Comparison of ENCODE assay signal across 28 cellular contexts in genomic region chr1:69441496-69441895, GRCh38.
"Had no signal": no experiment of that assay in that cellular context is flagged by ENCODE, and none has a peak within 500 bp of the region (broad histone marks: within the 10 kb centered on the region; RNA-seq: fewer than 3 reads in every experiment).

No MANE protein-coding gene starts in this region.

- H3K9me3 Mint-ChIP-seq: activated naive CD4-positive, alpha-beta T cell treated with anti-CD3 and anti-CD28 coated beads for 36 hours had no signal

- H3K4me3 Mint-ChIP-seq: activated CD4-positive, alpha-beta memory T cell treated with anti-CD3 and anti-CD28 coated beads, Interleukin-2, amount 10 ng/mL, durations not matched to agents 7 days and 5 days; activated CD4-positive, alpha-beta T cell treated with anti-CD3 and anti-CD28 coated beads for 36 hours; activated naive CD4-positive, alpha-beta T cell treated with anti-CD3 and anti-CD28 coated beads for 36 hours; activated naive CD8-positive, alpha-beta T cell; activated T-helper 17 cell treated with anti-CD3 and anti-CD28 coated beads, Interleukin-2, amount 50 U/mL, for 72 hours; IgD-negative memory B cell; T-cell had no signal

- H3K27ac Mint-ChIP-seq: activated CD4-positive, alpha-beta memory T cell treated with anti-CD3 and anti-CD28 coated beads, Interleukin-2, amount 10 ng/mL, durations not matched to agents 7 days and 5 days; activated CD4-positive, alpha-beta T cell treated with anti-CD3 and anti-CD28 coated beads for 36 hours; activated naive CD4-positive, alpha-beta T cell treated with anti-CD3 and anti-CD28 coated beads for 36 hours; activated naive CD8-positive, alpha-beta T cell; activated T-helper 17 cell treated with anti-CD3 and anti-CD28 coated beads, Interleukin-2, amount 50 U/mL, for 72 hours; IgD-negative memory B cell; T-cell had no signal

- ATAC-seq: activated CD4-positive, alpha-beta T cell treated with anti-CD3 and anti-CD28 coated beads for 36 hours; activated T-helper 17 cell treated with anti-CD3 and anti-CD28 coated beads, Interleukin-2, amount 50 U/mL, for 72 hours; PC-3; T-cell had no signal

- FAIRE-seq: RCC 7860 had no signal

- H3K27me3 Mint-ChIP-seq: activated CD4-positive, alpha-beta memory T cell treated with anti-CD3 and anti-CD28 coated beads, Interleukin-2, amount 10 ng/mL, durations not matched to agents 7 days and 5 days; activated CD4-positive, alpha-beta T cell treated with anti-CD3 and anti-CD28 coated beads for 36 hours; activated naive CD8-positive, alpha-beta T cell; activated T-helper 17 cell treated with anti-CD3 and anti-CD28 coated beads, Interleukin-2, amount 50 U/mL, for 72 hours; IgD-negative memory B cell; T-cell had no signal

- H3K36me3 Mint-ChIP-seq: activated naive CD8-positive, alpha-beta T cell; IgD-negative memory B cell; T-cell had no signal

- H3K27ac ChIP-seq: VCaP had no signal

- DNase-seq: activated CD4-positive, alpha-beta memory T cell treated with anti-CD3 and anti-CD28 coated beads, Interleukin-2, amount 10 ng/mL, durations not matched to agents 7 days and 5 days; activated CD4-positive, alpha-beta T cell treated with anti-CD3 and anti-CD28 coated beads for 36 hours; activated CD4-positive, alpha-beta T cell treated with anti-CD3 and anti-CD28 coated beads, Interleukin-2, amount 50 U/mL, for 1 hour; activated CD4-positive, CD25-positive, alpha-beta regulatory T cell; activated gamma-delta T cell; activated naive CD4-positive, alpha-beta T cell treated with anti-CD3 and anti-CD28 coated beads for 36 hours; activated T-cell treated with anti-CD3 and anti-CD28 coated beads for 4 hours; activated T-cell treated with anti-CD3 and anti-CD28 coated beads, Interleukin-2, amount 50 U/mL, for 48 hours; caudate nucleus; KG1; NCI-H1092; NCI-H1417 treated with DMSO at 0.1 percent for 48 hours; NCI-H1694; NCI-H2029; NCI-H2107; NCI-H2171 treated with DMSO at 0.1 percent for 48 hours; NCI-H345; NCI-H510A; NCI-H526 treated with DMSO at 0.1 percent for 48 hours; PC-3; SHP77 treated with DMSO at 0.1 percent for 48 hours; T-cell; T-helper 2 cell had no signal

- H3K4me1 Mint-ChIP-seq: activated CD4-positive, alpha-beta memory T cell treated with anti-CD3 and anti-CD28 coated beads, Interleukin-2, amount 10 ng/mL, durations not matched to agents 7 days and 5 days; activated CD4-positive, alpha-beta T cell treated with anti-CD3 and anti-CD28 coated beads for 36 hours; activated T-helper 17 cell treated with anti-CD3 and anti-CD28 coated beads, Interleukin-2, amount 50 U/mL, for 72 hours; IgD-negative memory B cell; T-cell had no signal
